In genomic region chr2:42172020-42172419, GRCh38 we compare ENCODE assay signal across 10 cellular contexts. TPM values are rescaled to one million over a fixed set of nuclear protein-coding genes. Genes with fewer than 3 reads are reported as not detected.
DNase-seq lines count a peak whose midpoint lies in the region; ATAC-seq, FAIRE-seq and TF ChIP-seq lines count a peak whose summit lies in the region.
"Had no signal": no experiment of that assay in that cellular context is flagged by ENCODE, and none has a peak within 500 bp of the region (broad histone marks: within the 10 kb centered on the region; RNA-seq: fewer than 3 reads in every experiment).

No MANE protein-coding gene starts in this region.

- DNase-seq in GM12891 (ENCODE audit: insufficient read length, low spot score) (no peak), keratinocyte (ENCODE audit: low read depth, low spot score) (no peak), WERI-Rb-1 (no peak)
- DNase-seq in activated effector memory CD4-positive, alpha-beta T cell treated with anti-CD3 and anti-CD28 coated beads, Interleukin-2, amount 50 U/mL, for 16 hours, result no peak
- DNase-seq: NCI-H510A treated with DMSO at 0.1 percent for 48 hours had no signal

- H3K9me2 ChIP-seq in SU-DHL-6 (replicated peaks; ENCODE audit: insufficient read depth, low read length), result no peaks in the 10 kb centered on the region

- H3K27me3 ChIP-seq in SU-DHL-6 (ENCODE audit: low read length) (no peaks in the 10 kb centered on the region), keratinocyte (ENCODE audit: control insufficient read depth, extremely low read depth, insufficient read depth, low read length) (no peaks in the 10 kb centered on the region), subcutaneous abdominal adipose tissue (ENCODE audit: control insufficient read depth in 5 of 5, insufficient read depth in 4 of 5, low read length in 5 of 5) (no peaks in the 10 kb centered on the region), WERI-Rb-1 (ENCODE audit: insufficient read depth, low read depth, severe bottlenecking) (no peaks in the 10 kb centered on the region)

- dilution Hi-C loops in keratinocyte (cut with MboI; ENCODE audit: extremely low pct_ligation_motif_present, low sequenced_read_pairs), result no loop called here

- H4K20me1 ChIP-seq in SU-DHL-6 (ENCODE audit: low read depth, low read length) (peaks cover 14% of the 10 kb centered on the region), keratinocyte (ENCODE audit: control insufficient read depth, extremely low read depth, insufficient read depth, low read length) (peaks cover 5% of the 10 kb centered on the region)

- H3K9me3 ChIP-seq in SU-DHL-6 (ENCODE audit: insufficient read depth, low read length) (no peaks in the 10 kb centered on the region), keratinocyte (ENCODE audit: control insufficient read depth, low read depth, low read length) (no peaks in the 10 kb centered on the region), subcutaneous abdominal adipose tissue (ENCODE audit: control insufficient read depth in 5 of 5, low read length in 5 of 5) (no peaks in the 10 kb centered on the region), WERI-Rb-1 (ENCODE audit: severe bottlenecking) (peaks cover 5% of the 10 kb centered on the region)

- no peak for TF ChIP-seq POLR2A in GM12891 (IDR thresholded peaks at IDR 0.05; ENCODE audit: low read depth, low read length)

- H3K27ac ChIP-seq in SU-DHL-6 (ENCODE audit: low read depth, low read length) (no peak overlapping the region), keratinocyte (ENCODE audit: control insufficient read depth, insufficient read depth, low read length) (no peak overlapping the region), subcutaneous abdominal adipose tissue (ENCODE audit: low read depth, low read length) (no peak overlapping the region), WERI-Rb-1 (no peak overlapping the region)

- TF ChIP-seq CTCF in SU-DHL-6 (IDR thresholded peaks at IDR 0.05; ENCODE audit: insufficient read depth, low read length, poor library complexity, severe bottlenecking) (no peak), keratinocyte (optimal IDR thresholded peaks at IDR 0.05 in 1 of 3, IDR thresholded peaks at IDR 0.05 in 1 of 3, conservative IDR thresholded peaks at IDR 0.05 in 1 of 3; ENCODE audit: extremely low read depth in 1 of 3, insufficient read depth in 2 of 3, low read length in 3 of 3) (no peak), WERI-Rb-1 (IDR thresholded peaks at IDR 0.05; ENCODE audit: low read depth, low read length) (no peak)

- ATAC-seq in GM19455 (IDR thresholded peaks at IDR 0.05; ENCODE audit: unreplicated experiment) (no peak), HG02852 (IDR thresholded peaks at IDR 0.05; ENCODE audit: unreplicated experiment) (no peak)

- peaks cover 60% of the 10 kb centered on the region for H3K79me2 ChIP-seq in SU-DHL-6 (ENCODE audit: insufficient read depth, low read length)
- peaks cover 62% of the 10 kb centered on the region for H3K79me2 ChIP-seq in keratinocyte (ENCODE audit: control insufficient read depth, insufficient read depth, low read length)

- peaks cover 9% of the 10 kb centered on the region; the same call in 1 of the 2 replicates for H3K36me3 ChIP-seq in SU-DHL-6 (ENCODE audit: low read length)
- H3K36me3 ChIP-seq in keratinocyte (ENCODE audit: control insufficient read depth in 2 of 2, extremely low read depth in 1 of 2, insufficient read depth in 2 of 2, low read length in 2 of 2), result no peaks in the 10 kb centered on the region
- H3K36me3 ChIP-seq in subcutaneous abdominal adipose tissue (ENCODE audit: control insufficient read depth in 5 of 5, insufficient read depth in 5 of 5, low read length in 5 of 5), result no peaks in the 10 kb centered on the region
- H3K36me3 ChIP-seq in WERI-Rb-1, result no peaks in the 10 kb centered on the region; the same call in 1 of the 2 replicates

- FAIRE-seq in GM12891 (lab: Jason Lieb, UNC), result peak; percentile 5
- no peak for FAIRE-seq in keratinocyte (lab: Jason Lieb, UNC)
- FAIRE-seq: small intestine had no signal

- H3K4me1 ChIP-seq in keratinocyte (ENCODE audit: control insufficient read depth, extremely low read depth, insufficient read depth, low read length) (peaks cover 25% of the 10 kb centered on the region), subcutaneous abdominal adipose tissue (ENCODE audit: control insufficient read depth in 5 of 5, insufficient read depth in 5 of 5, low read length in 5 of 5) (peaks cover 2 to 34% (median 28%) of the 10 kb centered on the region in 5 donors)

- H3F3A ChIP-seq in SU-DHL-6 (ENCODE audit: insufficient read depth), result no peaks in the 10 kb centered on the region; the same call in 1 of the 2 replicates

- no peak overlapping the region for H3K9ac ChIP-seq in SU-DHL-6 (ENCODE audit: low read length)
- H3K9ac ChIP-seq in keratinocyte (ENCODE audit: control insufficient read depth, extremely low read depth, insufficient read depth, low read length), result no peak overlapping the region
- peak overlapping the region in 1 of 5 donors; percentile 51 for H3K9ac ChIP-seq in subcutaneous abdominal adipose tissue (ENCODE audit: low read length in 5 of 5)

- H2AFZ ChIP-seq in SU-DHL-6 (ENCODE audit: low read depth, low read length, severe bottlenecking) (no peak overlapping the region), keratinocyte (ENCODE audit: control insufficient read depth, low read length) (no peak overlapping the region)

- H3K9me1 ChIP-seq in keratinocyte (ENCODE audit: control insufficient read depth, extremely low read depth, insufficient read depth, low read length), result no peaks in the 10 kb centered on the region

- H3K4me2 ChIP-seq in SU-DHL-6 (ENCODE audit: low read depth, low read length, poor library complexity, severe bottlenecking), result peak overlapping the region; percentile 86
- peak overlapping the region; percentile 92 for H3K4me2 ChIP-seq in keratinocyte (ENCODE audit: control insufficient read depth, extremely low read depth, insufficient read depth, low read depth, low read length)

- H3K4me3 ChIP-seq in SU-DHL-6 (ENCODE audit: insufficient read depth, low read length, poor library complexity, severe bottlenecking) (no peak overlapping the region), keratinocyte (ENCODE audit: control insufficient read depth in 2 of 3, extremely low read depth in 1 of 3, insufficient read depth in 2 of 3, low read depth in 1 of 3, low read length in 3 of 3) (peak overlapping the region in 1 of 3 experiments; percentile 19), subcutaneous abdominal adipose tissue (ENCODE audit: low read depth in 1 of 5, low read length in 5 of 5) (peak overlapping the region in 3 of 5 donors; percentile 16 to 40 (median 34)), WERI-Rb-1 (ENCODE audit: low read depth, low read length) (no peak overlapping the region)

TF ChIP-seq in GM12891, 5 proteins besides CTCF, POLR2A, EP300 and RAD21:
- TF ChIP-seq POU2F2 (IDR thresholded peaks at IDR 0.05; ENCODE audit: low read depth, low read length) (no peak), TAF1 (IDR thresholded peaks at IDR 0.05; ENCODE audit: low read depth, low read length) (no peak), SPI1 (IDR thresholded peaks at IDR 0.05; ENCODE audit: low read depth, low read length) (no peak), POLR2AphosphoS5 (IDR thresholded peaks at IDR 0.05; ENCODE audit: low read depth, low read length) (no peak), PAX5 (IDR thresholded peaks at IDR 0.05; ENCODE audit: insufficient read depth, low read length, severe bottlenecking) (no peak)

RNA-seq across cellular contexts. Expression of gene EML4, which starts 2.9 kb away (rescaled TPM):
- polyA plus RNA-seq in GM12891 (2012; ENCODE audit: low read depth, missing spikeins), result 23.4 TPM
- polyA plus RNA-seq in keratinocyte, result 23.6 to 36.4 TPM (median 30.2 TPM) in 3 replicates
- 19.6 TPM for polyA plus RNA-seq in keratinocyte (2011; ENCODE audit: low read depth)
- 15.2 and 25.0 TPM in 2 replicates for polyA plus RNA-seq in keratinocyte (2011; cell fraction: cytosol; rRNA removed)
- polyA plus RNA-seq in keratinocyte (2011; cell fraction: nucleus; rRNA removed), result 29.7 and 37.8 TPM in 2 replicates
- 10.5 and 21.2 TPM in 2 replicates for polyA plus RNA-seq in keratinocyte (2012; ENCODE audit: low replicate concordance)
- 23.4 to 66.9 TPM (median 41.5 TPM) in 3 replicates for polyA minus RNA-seq in keratinocyte
- polyA minus RNA-seq in keratinocyte (2011; cell fraction: cytosol; rRNA and poly(A)+ RNA removed), result 22.6 TPM
- 28.4 and 65.1 TPM in 2 replicates for polyA minus RNA-seq in keratinocyte (2011; cell fraction: nucleus; rRNA and poly(A)+ RNA removed)

Comparison
In these comparisons a context has a peak if more than half of its experiments do, and no peak if none do; other contexts are left out.
1. H3K4me3 ChIP-seq: peak in subcutaneous abdominal adipose tissue (3 of 5); none in SU-DHL-6 (single experiment) and WERI-Rb-1 (single experiment).